In genomic region chr5:44390332-44390731, GRCh38 we compare ENCODE assay signal across 21 cellular contexts. TPM values are rescaled to one million over a fixed set of nuclear protein-coding genes. Genes with fewer than 3 reads are reported as not detected.
DNase-seq lines count a peak whose midpoint lies in the region; ATAC-seq, FAIRE-seq and TF ChIP-seq lines count a peak whose summit lies in the region.
"Had no signal": no experiment of that assay in that cellular context is flagged by ENCODE, and none has a peak within 500 bp of the region (broad histone marks: within the 10 kb centered on the region; RNA-seq: fewer than 3 reads in every experiment).

No MANE protein-coding gene starts in this region.

- TF ChIP-seq POLR2A in endothelial cell of umbilical vein (IDR thresholded peaks at IDR 0.05; ENCODE audit: low read depth, low read length), result no peak

- peak overlapping the region; percentile 58 for H3K4me3 ChIP-seq in MG63
- H3K4me3 ChIP-seq in endothelial cell of umbilical vein (replicated peaks in 1 of 3; ENCODE audit: insufficient read depth in 1 of 3, low read depth in 1 of 3, low read length in 3 of 3), result no peak overlapping the region
- peak overlapping the region in 1 of 2 donors; percentile 69 for H3K4me3 ChIP-seq in muscle layer of duodenum (ENCODE audit: low read depth in 1 of 2, low read length in 2 of 2)
- H3K4me3 ChIP-seq in smooth muscle cell, result peak overlapping the region; percentile 62
- H3K4me3 ChIP-seq: SJSA1 had no signal

- H3K27me3 ChIP-seq in MG63 (peaks cover 17% of the 10 kb centered on the region), endothelial cell of umbilical vein (ENCODE audit: control insufficient read depth in 2 of 2, insufficient read depth in 2 of 2, low read length in 2 of 2) (peaks cover 29 to 39% of the 10 kb centered on the region in 2 experiments), muscle layer of duodenum (ENCODE audit: low read depth, low read length) (no peaks in the 10 kb centered on the region), smooth muscle cell (ENCODE audit: low read depth) (peaks cover 77% of the 10 kb centered on the region)

- ATAC-seq in GM18520 (IDR thresholded peaks at IDR 0.05; ENCODE audit: unreplicated experiment), result no peak
- ATAC-seq: PC-3 had no signal

- TF ChIP-seq CTCF in endothelial cell of umbilical vein (IDR thresholded peaks at IDR 0.05; ENCODE audit: extremely low read depth in 1 of 2, insufficient read depth in 1 of 2, low read depth in 1 of 2, low read length in 2 of 2), result no peak
- TF ChIP-seq CTCF in smooth muscle cell (IDR thresholded peaks at IDR 0.05; ENCODE audit: borderline replicate concordance, insufficient read depth, poor library complexity, severe bottlenecking), result no peak

- CTCF ChIA-PET in endothelial cell of umbilical vein (lab: Charles Lee), result no interaction called here

- WGBS in smooth muscle cell (ENCODE audit: low lambda C conversion rate), result 36% methylated on average over 2 of the region's 2 CpGs

- H3K4me2 ChIP-seq in endothelial cell of umbilical vein (ENCODE audit: insufficient read depth, low read length), result peak overlapping the region; percentile 81
- peak overlapping the region; percentile 98 for H3K4me2 ChIP-seq in smooth muscle cell
- H3K4me2 ChIP-seq: KMS-11 had no signal

- H3K36me3 ChIP-seq in MG63, result no peaks in the 10 kb centered on the region
- no peaks in the 10 kb centered on the region for H3K36me3 ChIP-seq in endothelial cell of umbilical vein (ENCODE audit: control insufficient read depth in 2 of 2, extremely low read depth in 1 of 2, insufficient read depth in 2 of 2, low read length in 2 of 2)
- H3K36me3 ChIP-seq in muscle layer of duodenum (ENCODE audit: control insufficient read depth in 1 of 2, insufficient read depth in 2 of 2, low read length in 2 of 2), result no peaks in the 10 kb centered on the region
- H3K36me3 ChIP-seq in smooth muscle cell (ENCODE audit: low read depth), result no peaks in the 10 kb centered on the region
- H3K36me3 ChIP-seq: esophagus squamous epithelium, SJSA1 had no signal

- DNase-seq in MG63, result no peak
- no peak for DNase-seq in endothelial cell of umbilical vein (ENCODE audit: low read depth, low spot score)
- no peak for DNase-seq in smooth muscle cell (lab: John Stamatoyannopoulos, UW; ENCODE audit: unreplicated experiment)
- DNase-seq in ureter (ENCODE audit: low spot score), result no peak
- DNase-seq in stimulated activated naive CD4-positive, alpha-beta T cell (lab: John Stamatoyannopoulos, UW), result no peak
- DNase-seq in NCI-H82 treated with DMSO at 0.1 percent for 48 hours (lab: John Stamatoyannopoulos, UW; ENCODE audit: unreplicated experiment), result no peak
- DNase-seq: activated B cell treated with CpG ODN at 0.5 μM for 24 hours; activated naive CD8-positive, alpha-beta T cell treated with anti-CD3 and anti-CD28 coated beads, Interleukin-2, amount 10 ng/mL, durations not matched to agents 7 days and 5 days; activated T-cell treated with anti-CD3 and anti-CD28 coated beads, Interleukin-2, amount 50 U/mL, for 48 hours; dermis blood vessel endothelial cell; esophagus squamous epithelium; kidney glomerular epithelial cell; NCI-H1092; PC-3 had no signal

- FAIRE-seq in endothelial cell of umbilical vein (lab: Jason Lieb, UNC), result no peak
- FAIRE-seq: bronchial epithelial cell, GM19239 had no signal

- H3K9me3 ChIP-seq in MG63, result no peaks in the 10 kb centered on the region
- no peaks in the 10 kb centered on the region for H3K9me3 ChIP-seq in endothelial cell of umbilical vein (replicated peaks; ENCODE audit: control insufficient read depth, insufficient read depth, low read length)
- no peaks in the 10 kb centered on the region for H3K9me3 ChIP-seq in muscle layer of duodenum (ENCODE audit: control insufficient read depth in 1 of 2, low read length in 2 of 2)
- H3K9me3 ChIP-seq in smooth muscle cell (replicated peaks; ENCODE audit: low read depth), result no peaks in the 10 kb centered on the region
- H3K9me3 ChIP-seq: esophagus squamous epithelium, SJSA1 had no signal

- POLR2A ChIA-PET in endothelial cell of umbilical vein (lab: Charles Lee), result no interaction called here

- H3K9ac ChIP-seq in endothelial cell of umbilical vein (replicated peaks; ENCODE audit: extremely low read depth, insufficient read depth, low read length) (no peak overlapping the region), smooth muscle cell (ENCODE audit: low read depth) (no peak overlapping the region)
- H3K9ac ChIP-seq: KMS-11 had no signal

- no peaks in the 10 kb centered on the region for H4K20me1 ChIP-seq in endothelial cell of umbilical vein (replicated peaks; ENCODE audit: control insufficient read depth, extremely low read depth, insufficient read depth, low read length)
- H4K20me1 ChIP-seq in smooth muscle cell (ENCODE audit: low read depth), result no peaks in the 10 kb centered on the region

- H3K79me2 ChIP-seq in endothelial cell of umbilical vein (ENCODE audit: control insufficient read depth, insufficient read depth, low read length), result no peaks in the 10 kb centered on the region
- H3K79me2 ChIP-seq in smooth muscle cell (ENCODE audit: low read depth), result no peaks in the 10 kb centered on the region

- H3K9me1 ChIP-seq in endothelial cell of umbilical vein (replicated peaks; ENCODE audit: control insufficient read depth, extremely low read depth, insufficient read depth, low read length), result no peaks in the 10 kb centered on the region

- intact Hi-C loops in endothelial cell of umbilical vein (cut with micrococcal nuclease), result no loop called here

- H2AFZ ChIP-seq in endothelial cell of umbilical vein (ENCODE audit: low read depth, low read length) (no peak overlapping the region), smooth muscle cell (ENCODE audit: low read depth) (peak overlapping the region; percentile 80)

- dilution Hi-C loops in endothelial cell of umbilical vein (cut with MboI; ENCODE audit: extremely low pct_ligation_motif_present, low sequenced_read_pairs), result no loop called here

- H3K27ac ChIP-seq in endothelial cell of umbilical vein (ENCODE audit: insufficient read depth, low read depth, low read length) (no peak overlapping the region), muscle layer of duodenum (ENCODE audit: low read length) (peak overlapping the region; percentile 16), smooth muscle cell (ENCODE audit: low read depth) (no peak overlapping the region)
- H3K27ac ChIP-seq: KMS-11, SJSA1 had no signal

- no peaks in the 10 kb centered on the region for H3F3A ChIP-seq in smooth muscle cell (ENCODE audit: low read depth)

- peaks cover 6% of the 10 kb centered on the region for H3K4me1 ChIP-seq in endothelial cell of umbilical vein (ENCODE audit: control insufficient read depth, extremely low read depth, insufficient read depth, low read length)
- peaks cover 0 to 21% of the 10 kb centered on the region in 2 donors for H3K4me1 ChIP-seq in muscle layer of duodenum (ENCODE audit: control insufficient read depth in 1 of 2, insufficient read depth in 2 of 2, low read length in 2 of 2)
- H3K4me1 ChIP-seq in smooth muscle cell (ENCODE audit: low read depth), result peaks cover 17% of the 10 kb centered on the region

- BruUV-seq in endothelial cell of umbilical vein (replicated peaks; lab: Mats Ljungman, UMichigan), result no TSS peak

TF ChIP-seq in endothelial cell of umbilical vein, 7 proteins besides CTCF, POLR2A, EP300 and RAD21:
- no peak for TF ChIP-seq JUN (IDR thresholded peaks at IDR 0.05; ENCODE audit: borderline replicate concordance, insufficient read depth, insufficient read length, low read depth)
- no peak for TF ChIP-seq EZH2 (IDR thresholded peaks at IDR 0.05; ENCODE audit: borderline replicate concordance, low read depth, low read length, severe bottlenecking)
- no peak for TF ChIP-seq MAX (IDR thresholded peaks at IDR 0.05; ENCODE audit: insufficient read depth, insufficient read length)
- TF ChIP-seq POLR2AphosphoS5 (IDR thresholded peaks at IDR 0.05; ENCODE audit: insufficient read depth, low read depth, low read length), result no peak
- TF ChIP-seq FOS (IDR thresholded peaks at IDR 0.05; ENCODE audit: borderline replicate concordance, insufficient read depth, low read length), result no peak
- no peak for TF ChIP-seq MYC (IDR thresholded peaks at IDR 0.05; ENCODE audit: low read depth, low read length)
- TF ChIP-seq GATA2 (IDR thresholded peaks at IDR 0.05; ENCODE audit: insufficient read depth, insufficient read length, low read depth, low read length), result no peak

RNA-seq across cellular contexts. Expression of gene FGF10, which starts 1.1 kb away (rescaled TPM):
- not detected in 2 replicates for total RNA-seq in MG63 (2014; rRNA removed; shearing (Covaris generic); ENCODE audit: low replicate concordance)
- total RNA-seq in endothelial cell of umbilical vein (not detected in 2 replicates), smooth muscle cell (0.09 and 0.13 TPM in 2 replicates), ureter (12.8 TPM)
- polyA plus RNA-seq in endothelial cell of umbilical vein (not detected in 2 replicates), smooth muscle cell (0.24 TPM in 1 of 2 replicates, not detected in the other)
- not detected in 2 replicates for polyA plus RNA-seq in endothelial cell of umbilical vein (2011; cell fraction: cytosol; rRNA removed)
- polyA plus RNA-seq in endothelial cell of umbilical vein (2011; cell fraction: nucleus; rRNA removed), result not detected in 2 replicates
- polyA plus RNA-seq in endothelial cell of umbilical vein (2012), result not detected in 2 replicates
- polyA minus RNA-seq in endothelial cell of umbilical vein, result not detected in 2 replicates
- polyA minus RNA-seq in endothelial cell of umbilical vein (2011; cell fraction: cytosol; rRNA and poly(A)+ RNA removed), result not detected
- polyA minus RNA-seq in endothelial cell of umbilical vein (2011; cell fraction: nucleus; rRNA and poly(A)+ RNA removed), result not detected in 2 replicates
- total RNA-seq: activated B cell treated with CpG ODN at 0.5 μM for 24 hours; activated naive CD8-positive, alpha-beta T cell treated with anti-CD3 and anti-CD28 coated beads, Interleukin-2, amount 10 ng/mL, durations not matched to agents 7 days and 5 days; bronchial epithelial cell; dermis blood vessel endothelial cell; PC-3; SJSA1; T-helper 2 cell treated with Interferon-gamma antibody and Interleukin-4, amounts not matched to agents 100 ng/mL and 5 ng/mL, for 36 hours had no signal

Comparison
In these comparisons a context has a peak if more than half of its experiments do, and no peak if none do; other contexts are left out.
1. H3K4me3 ChIP-seq: peak in MG63 (single experiment) and smooth muscle cell (single experiment); none in endothelial cell of umbilical vein (0 of 3).
2. RNA of gene FGF10, which starts 1.1 kb away (total RNA-seq): 12.8 TPM in ureter (single experiment); 0.09 to 0.13 TPM in smooth muscle cell, not detected in MG63 and not detected in endothelial cell of umbilical vein; every median in the first group is over 10 times any median in the second.